Comparison of ENCODE assay signal across 10 cellular contexts in the genomic region with DNA sequence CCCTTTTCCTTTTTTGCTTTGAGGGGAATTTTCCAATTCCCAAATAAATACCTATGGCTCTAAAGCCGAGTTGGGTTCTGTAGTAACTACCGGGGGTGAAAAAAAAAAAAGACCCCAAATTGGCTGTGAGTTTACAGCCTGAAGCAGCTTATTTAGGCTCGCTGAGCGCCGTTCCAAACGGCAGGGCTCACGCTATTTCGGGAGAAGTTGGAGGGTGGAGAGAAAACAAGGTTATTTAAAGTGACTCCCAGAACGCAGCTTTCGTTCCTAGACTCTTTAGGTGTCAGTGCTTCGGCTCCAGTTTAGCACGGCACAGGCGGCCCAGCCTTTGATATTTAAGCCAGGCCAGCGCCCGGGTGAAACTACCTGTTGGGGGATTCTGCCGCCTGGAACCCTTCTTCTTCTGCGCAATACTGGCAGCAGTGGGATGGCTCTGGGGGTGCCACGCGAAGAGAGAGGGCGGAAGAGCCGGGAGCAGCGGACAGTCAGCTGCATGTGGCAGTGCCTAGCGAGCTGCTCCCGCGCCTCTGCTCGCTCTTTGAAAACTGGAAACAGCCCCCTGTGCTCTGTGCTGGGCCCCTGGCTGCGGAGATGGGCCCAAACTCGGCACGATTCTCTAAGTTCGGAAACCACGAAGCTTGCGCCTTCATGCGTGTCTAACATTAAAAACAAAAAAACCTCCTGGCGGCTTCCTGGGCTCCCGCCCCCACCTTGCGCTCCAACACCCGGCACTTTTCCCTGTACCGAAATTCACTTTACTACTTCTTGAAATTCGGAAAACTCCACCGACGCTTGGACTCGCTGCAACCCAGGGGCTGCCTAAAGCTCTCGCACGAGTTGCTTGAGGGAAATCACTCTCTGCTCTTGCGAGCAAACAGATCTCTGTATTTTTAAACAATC. TPM values are rescaled to one million over a fixed set of nuclear protein-coding genes. Genes with fewer than 3 reads are reported as not detected.
DNase-seq lines count a peak whose midpoint lies in the region; ATAC-seq, FAIRE-seq and TF ChIP-seq lines count a peak whose summit lies in the region.
"Had no signal": no experiment of that assay in that cellular context is flagged by ENCODE, and none has a peak within 500 bp of the region (broad histone marks: within the 10 kb centered on the region; RNA-seq: fewer than 3 reads in every experiment).

No MANE protein-coding gene starts in this region.

- no peaks in the 10 kb centered on the region for H3K36me3 ChIP-seq in HepG2 (replicated peaks in 1 of 2; ENCODE audit: control insufficient read depth in 1 of 2, insufficient read depth in 2 of 2, low read length in 2 of 2)

- ATAC-seq in HepG2 = peak; percentile 18
- ATAC-seq in activated CD4-positive, CD25-positive, alpha-beta regulatory T cell treated with anti-CD3 and anti-CD28 coated beads, Interleukin-2, amount 50 U/mL, for 24 hours = no peak

- H3K79me2 ChIP-seq in HepG2 (ENCODE audit: insufficient read depth, low read length) = no peaks in the 10 kb centered on the region

- intact Hi-C loops in HepG2 (cut with micrococcal nuclease; ENCODE audit: unreplicated experiment) = no loop called here

- DNase-seq in NCI-H526 (lab: John Stamatoyannopoulos, UW) (peak; percentile 22 to 66), ecto neural progenitor cell (ENCODE audit: low spot score) (peak; percentile 60), HepG2 (ENCODE audit: low spot score) (no peak), substantia nigra (lab: John Stamatoyannopoulos, UW) (peak in 9 of 49 donors; percentile 13 to 70 (median 27)), GOT3 (lab: John Stamatoyannopoulos, UW) (no peak), H4 (ENCODE audit: low spot score) (no peak), OCI-M1 (lab: John Stamatoyannopoulos, UW) (no peak)
- DNase-seq: NCI-H146 had no signal

- no peak for FAIRE-seq in HepG2 (lab: Jason Lieb, UNC)
- FAIRE-seq: GM19239 had no signal

- H3K27ac ChIP-seq in HepG2 (ENCODE audit: extremely low read length, insufficient read depth, low read length) (no peak overlapping the region), substantia nigra (ENCODE audit: low read depth, low read length, poor library complexity, severe bottlenecking) (peak overlapping the region; percentile 73)

- H3K9me3 ChIP-seq in HepG2 (ENCODE audit: low read length) = no peaks in the 10 kb centered on the region

- H3K4me1 ChIP-seq in HepG2 (ENCODE audit: insufficient read depth, low read length) = peaks cover 27% of the 10 kb centered on the region

- no peak for TF ChIP-seq EP300 in HepG2 (IDR thresholded peaks at IDR 0.05; ENCODE audit: low read depth in 2 of 2, low read length in 2 of 2)
- TF ChIP-seq EP300 in HepG2 (CRISPR knock-in tag; IDR thresholded peaks at IDR 0.05; ENCODE audit: borderline replicate concordance) = no peak

- TF ChIP-seq RAD21 in HepG2 (CRISPR knock-in tag; IDR thresholded peaks at IDR 0.05) = no peak

- no peaks in the 10 kb centered on the region; the same call in 1 of the 2 replicates for H4K20me1 ChIP-seq in HepG2 (ENCODE audit: insufficient read depth, low read length)

- WGBS in HepG2 (ENCODE audit: low lambda C conversion rate) = 20% methylated on average over 31 of the region's 45 CpGs

- peak overlapping the region; percentile 55 for H3K4me2 ChIP-seq in HepG2 (ENCODE audit: low read depth, low read length)

- H2AFZ ChIP-seq in HepG2 (ENCODE audit: low read length) = no peak overlapping the region

- CTCF ChIA-PET in HepG2 (lab: Yijun Ruan, JAX; ENCODE audit: low intra/inter-chr PET ratio, low total read pairs) = no interaction called here

- BruUV-seq in HepG2 (replicated peaks; lab: Mats Ljungman, UMichigan) = no TSS peak

- POLR2A ChIA-PET in HepG2 (lab: Yijun Ruan, JAX) = no interaction called here

- in situ Hi-C loops in HepG2 (cut with HindIII; ENCODE audit: extremely low pct_ligation_motif_present, low pct_unique_long_range_greater_than_20kb) = no loop called here

- H3K4me3 ChIP-seq in HepG2 (replicated peaks in 1 of 3; ENCODE audit: insufficient read depth in 1 of 3, low read depth in 2 of 3, low read length in 3 of 3) = peak overlapping the region in 1 of 3 experiments; percentile 33; a peak in 1 of 6 replicates

- H3K27me3 ChIP-seq in HepG2 (ENCODE audit: control insufficient read depth in 1 of 2, insufficient read depth in 2 of 2, low read length in 2 of 2) = peaks cover 8 to 86% of the 10 kb centered on the region in 2 experiments; a peak in 4 of 5 replicates

- no peak overlapping the region for H3K9ac ChIP-seq in HepG2 (ENCODE audit: insufficient read depth, low read depth, low read length)

- no peak for TF ChIP-seq POLR2A in HepG2 (IDR thresholded peaks at IDR 0.05; ENCODE audit: insufficient read depth in 1 of 2, low read depth in 2 of 2, low read length in 2 of 2)

- no peak for TF ChIP-seq CTCF in HepG2 (CRISPR knock-in tag; IDR thresholded peaks at IDR 0.05)

TF ChIP-seq in HepG2, 621 proteins besides CTCF, POLR2A, EP300 and RAD21:
- TF ChIP-seq RFX5 (IDR thresholded peaks at IDR 0.05; ENCODE audit: low read depth, low read length) (no peak), SOX6 (IDR thresholded peaks at IDR 0.05) (no peak), SOX6 (CRISPR knock-in tag; IDR thresholded peaks at IDR 0.05) (no peak), ATF1 (CRISPR knock-in tag; IDR thresholded peaks at IDR 0.05) (no peak), THAP11 (CRISPR knock-in tag; IDR thresholded peaks at IDR 0.05) (no peak), ERF (CRISPR knock-in tag; IDR thresholded peaks at IDR 0.05) (no peak), ZNF567 (CRISPR knock-in tag; IDR thresholded peaks at IDR 0.05; ENCODE audit: borderline replicate concordance) (no peak), PRMT3 (CRISPR knock-in tag; IDR thresholded peaks at IDR 0.05; ENCODE audit: borderline replicate concordance, low read depth) (no peak), MAX (IDR thresholded peaks at IDR 0.05) (no peak), ZNF572 (CRISPR knock-in tag; IDR thresholded peaks at IDR 0.05) (no peak), ZNF652 (CRISPR knock-in tag; IDR thresholded peaks at IDR 0.05; ENCODE audit: borderline replicate concordance, low read depth) (no peak), JDP2 (CRISPR knock-in tag; IDR thresholded peaks at IDR 0.05; ENCODE audit: borderline replicate concordance) (no peak), ZNF549 (CRISPR knock-in tag; IDR thresholded peaks at IDR 0.05) (no peak)
- TF ChIP-seq, protein P1, sequence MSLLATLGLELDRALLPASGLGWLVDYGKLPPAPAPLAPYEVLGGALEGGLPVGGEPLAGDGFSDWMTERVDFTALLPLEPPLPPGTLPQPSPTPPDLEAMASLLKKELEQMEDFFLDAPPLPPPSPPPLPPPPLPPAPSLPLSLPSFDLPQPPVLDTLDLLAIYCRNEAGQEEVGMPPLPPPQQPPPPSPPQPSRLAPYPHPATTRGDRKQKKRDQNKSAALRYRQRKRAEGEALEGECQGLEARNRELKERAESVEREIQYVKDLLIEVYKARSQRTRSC (CRISPR knock-in tag; IDR thresholded peaks at IDR 0.05; ENCODE audit: low read depth) = no peak
- TF ChIP-seq, protein P2, sequence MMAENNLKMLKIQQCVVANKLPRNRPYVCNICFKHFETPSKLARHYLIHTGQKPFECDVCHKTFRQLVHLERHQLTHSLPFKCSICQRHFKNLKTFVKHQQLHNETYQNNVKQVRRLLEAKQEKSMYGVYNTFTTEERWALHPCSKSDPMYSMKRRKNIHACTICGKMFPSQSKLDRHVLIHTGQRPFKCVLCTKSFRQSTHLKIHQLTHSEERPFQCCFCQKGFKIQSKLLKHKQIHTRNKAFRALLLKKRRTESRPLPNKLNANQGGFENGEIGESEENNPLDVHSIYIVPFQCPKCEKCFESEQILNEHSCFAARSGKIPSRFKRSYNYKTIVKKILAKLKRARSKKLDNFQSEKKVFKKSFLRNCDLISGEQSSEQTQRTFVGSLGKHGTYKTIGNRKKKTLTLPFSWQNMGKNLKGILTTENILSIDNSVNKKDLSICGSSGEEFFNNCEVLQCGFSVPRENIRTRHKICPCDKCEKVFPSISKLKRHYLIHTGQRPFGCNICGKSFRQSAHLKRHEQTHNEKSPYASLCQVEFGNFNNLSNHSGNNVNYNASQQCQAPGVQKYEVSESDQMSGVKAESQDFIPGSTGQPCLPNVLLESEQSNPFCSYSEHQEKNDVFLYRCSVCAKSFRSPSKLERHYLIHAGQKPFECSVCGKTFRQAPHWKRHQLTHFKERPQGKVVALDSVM (CRISPR knock-in tag; IDR thresholded peaks at IDR 0.05) = no peak

RNA-seq across cellular contexts. Expression of gene NFIB, which starts 34.5 kb away (rescaled TPM):
- 2.4 and 4.6 TPM in 2 replicates for total RNA-seq in HepG2 (2016; rRNA removed; fragmentation: Illumina TruSeq; extraction: Trizol)
- 4.1 TPM in 2 replicates for total RNA-seq in HepG2 (2016; cell fraction: cytosol; rRNA removed; fragmentation: Illumina TruSeq; extraction: Trizol; ENCODE audit: low read depth)
- total RNA-seq in HepG2 (2016; cell fraction: insoluble cytoplasmic fraction; rRNA removed; fragmentation: Illumina TruSeq; extraction: Trizol) = 1.6 and 4.1 TPM in 2 replicates
- 1.4 and 1.6 TPM in 2 replicates for total RNA-seq in HepG2 (2016; cell fraction: membrane; rRNA removed; fragmentation: Illumina TruSeq; extraction: Trizol)
- total RNA-seq in HepG2 (2016; cell fraction: nucleus; rRNA removed; fragmentation: Illumina TruSeq; extraction: Trizol) = 18.2 and 18.4 TPM in 2 replicates
- 0.98 and 1.4 TPM in 2 replicates for polyA plus RNA-seq in HepG2 (2011; rRNA removed)
- 0.17 and 0.32 TPM in 2 replicates for polyA plus RNA-seq in HepG2 (2011; cell fraction: cytosol; rRNA removed)
- polyA plus RNA-seq in HepG2 (2011; cell fraction: nucleus; rRNA removed) = 3.9 and 4.5 TPM in 2 replicates
- 1.1 and 1.7 TPM in 2 replicates for polyA plus RNA-seq in HepG2 (2012)
- polyA plus RNA-seq in HepG2 (2016; cell fraction: cytosol; fragmentation: Illumina TruSeq; extraction: Trizol; ENCODE audit: low read depth) = 0.20 TPM in 2 replicates
- polyA plus RNA-seq in HepG2 (2016; cell fraction: insoluble cytoplasmic fraction; fragmentation: Illumina TruSeq; extraction: Trizol; ENCODE audit: low read depth) = 1.4 and 1.7 TPM in 2 replicates
- polyA plus RNA-seq in HepG2 (2016; cell fraction: membrane; fragmentation: Illumina TruSeq; extraction: Trizol; ENCODE audit: low read depth) = 0.31 and 0.49 TPM in 2 replicates
- polyA plus RNA-seq in HepG2 (2016; cell fraction: nucleus; fragmentation: Illumina TruSeq; extraction: Trizol; ENCODE audit: insufficient read depth, low read depth) = 5.7 and 6.1 TPM in 2 replicates
- polyA minus RNA-seq in HepG2 (2011; rRNA and poly(A)+ RNA removed; ENCODE audit: low replicate concordance) = 3.1 and 48.1 TPM in 2 replicates
- polyA minus RNA-seq in HepG2 (2011; cell fraction: cytosol; rRNA and poly(A)+ RNA removed) = 1.1 and 3.5 TPM in 2 replicates
- polyA minus RNA-seq in HepG2 (2011; cell fraction: nucleus; rRNA and poly(A)+ RNA removed) = 25.6 and 28.5 TPM in 2 replicates
- 10.2 and 11.3 TPM in 2 replicates for total RNA-seq in H4 (2014; rRNA removed; shearing (Covaris generic))

Comparison
In these comparisons a context has a peak if more than half of its experiments do, and no peak if none do; other contexts are left out.
1. DNase-seq: peak in NCI-H526 (2 of 2) and ecto neural progenitor cell (single experiment); none in HepG2 (single experiment), GOT3 (single experiment), H4 (single experiment) and OCI-M1 (single experiment).